ENCODE assay signal across 21 cellular contexts in genomic region chr14:56137842-56138241, GRCh38. TPM values are rescaled to one million over a fixed set of nuclear protein-coding genes. Genes with fewer than 3 reads are reported as not detected.
DNase-seq lines count a peak whose midpoint lies in the region; ATAC-seq and TF ChIP-seq lines count a peak whose summit lies in the region.
"Had no signal": no experiment of that assay in that cellular context is flagged by ENCODE, and none has a peak within 500 bp of the region (broad histone marks: within the 10 kb centered on the region; RNA-seq: fewer than 3 reads in every experiment).

No MANE protein-coding gene starts in this region.

- H2AFZ ChIP-seq in Loucy (ENCODE audit: low read length) (no peak overlapping the region), neural cell (ENCODE audit: low read depth, low read length) (no peak overlapping the region)

- no peaks in the 10 kb centered on the region for H3K9me2 ChIP-seq in Loucy (replicated peaks; ENCODE audit: low read depth, low read length)
- no peaks in the 10 kb centered on the region for H3K9me2 ChIP-seq in neural cell (ENCODE audit: insufficient read depth, low read length)

- peak overlapping the region in 1 of 2 donors; percentile 67 for H3K4me3 Mint-ChIP-seq in CD14-positive monocyte
- H3K4me3 Mint-ChIP-seq in naive thymus-derived CD8-positive, alpha-beta T cell, result no peak overlapping the region
- H3K4me3 Mint-ChIP-seq: activated CD4-positive, alpha-beta memory T cell treated with anti-CD3 and anti-CD28 coated beads, Interleukin-2, amount 10 ng/mL, durations not matched to agents 7 days and 5 days; activated T-cell treated with anti-CD3 and anti-CD28 coated beads, Interleukin-2, amount 50 U/mL, for 4 hours; naive thymus-derived CD4-positive, alpha-beta T cell had no signal

- POLR2A ChIA-PET in naive thymus-derived CD8-positive, alpha-beta T cell (lab: Charles Lee), result interaction anchor here (1.0 kb wide), 1 partner anchor 18 kb away, joined by 3 read pairs; no protein-coding TSS in a partner anchor

- peaks cover 67% of the 10 kb centered on the region for H3K4me1 Mint-ChIP-seq in CD14-positive monocyte
- H3K4me1 Mint-ChIP-seq in naive thymus-derived CD8-positive, alpha-beta T cell, result peaks cover 10 to 31% (median 22%) of the 10 kb centered on the region in 4 donors
- H3K4me1 Mint-ChIP-seq: activated CD4-positive, alpha-beta memory T cell treated with anti-CD3 and anti-CD28 coated beads, Interleukin-2, amount 10 ng/mL, durations not matched to agents 7 days and 5 days had no signal

- intact Hi-C loops in CD14-positive monocyte (cut with micrococcal nuclease), result no loop called here

- no peaks in the 10 kb centered on the region for H3K9me3 ChIP-seq in Loucy (ENCODE audit: insufficient read depth, low read depth, low read length)
- no peaks in the 10 kb centered on the region for H3K9me3 ChIP-seq in endocrine pancreas (ENCODE audit: control insufficient read depth, low read length)
- H3K9me3 ChIP-seq in neural cell (ENCODE audit: low read length), result no peaks in the 10 kb centered on the region
- H3K9me3 ChIP-seq: prostate gland, SJSA1 had no signal

- no peaks in the 10 kb centered on the region for H3K27me3 ChIP-seq in Loucy (ENCODE audit: insufficient read depth, low read length, poor library complexity, severe bottlenecking)
- no peaks in the 10 kb centered on the region for H3K27me3 ChIP-seq in endocrine pancreas (ENCODE audit: control insufficient read depth, insufficient read depth, low read length)
- no peaks in the 10 kb centered on the region for H3K27me3 ChIP-seq in neural cell (ENCODE audit: insufficient read depth, low read depth, low read length)
- H3K27me3 ChIP-seq: SJSA1 had no signal

- H3K27ac Mint-ChIP-seq in CD14-positive monocyte, result peak overlapping the region in 6 of 7 donors; percentile 38 to 79 (median 73)
- H3K27ac Mint-ChIP-seq in naive thymus-derived CD8-positive, alpha-beta T cell, result no peak overlapping the region
- H3K27ac Mint-ChIP-seq: activated CD4-positive, alpha-beta memory T cell treated with anti-CD3 and anti-CD28 coated beads, Interleukin-2, amount 10 ng/mL, durations not matched to agents 7 days and 5 days; naive thymus-derived CD4-positive, alpha-beta T cell had no signal

- H3F3A ChIP-seq in Loucy (ENCODE audit: low read depth) (no peaks in the 10 kb centered on the region), neural cell (ENCODE audit: insufficient read depth, low read length, poor library complexity, severe bottlenecking) (no peaks in the 10 kb centered on the region)

- H3K36me3 Mint-ChIP-seq in CD14-positive monocyte, result peaks cover 0 to 6% of the 10 kb centered on the region in 2 donors
- no peaks in the 10 kb centered on the region for H3K36me3 Mint-ChIP-seq in naive thymus-derived CD8-positive, alpha-beta T cell

- H3K36me3 ChIP-seq in Loucy (ENCODE audit: insufficient read depth, low read length), result peaks cover 6% of the 10 kb centered on the region; the same call in 1 of the 2 replicates
- no peaks in the 10 kb centered on the region for H3K36me3 ChIP-seq in endocrine pancreas (ENCODE audit: control insufficient read depth, insufficient read depth, low read length)
- H3K36me3 ChIP-seq in neural cell (ENCODE audit: insufficient read depth, low read length), result no peaks in the 10 kb centered on the region
- H3K36me3 ChIP-seq: prostate gland, SJSA1 had no signal

- H3K4me2 ChIP-seq in Loucy (ENCODE audit: low read depth, low read length, poor library complexity, severe bottlenecking) (peak overlapping the region; percentile 36), neural cell (ENCODE audit: low read length) (no peak overlapping the region)
- H3K4me2 ChIP-seq: KMS-11, smooth muscle cell had no signal

- TF ChIP-seq CTCF in CD14-positive monocyte (IDR thresholded peaks at IDR 0.05) (no peak), Loucy (conservative IDR thresholded peaks at IDR 0.05; ENCODE audit: low read length) (no peak), neural cell (IDR thresholded peaks at IDR 0.05; ENCODE audit: poor library complexity, severe bottlenecking) (no peak)

- peaks cover 100% of the 10 kb centered on the region for H4K20me1 ChIP-seq in Loucy (ENCODE audit: insufficient read depth, low read length, poor library complexity, severe bottlenecking)
- H4K20me1 ChIP-seq in neural cell (ENCODE audit: insufficient read depth), result no peaks in the 10 kb centered on the region

- TF ChIP-seq RAD21 in neural cell (conservative IDR thresholded peaks at IDR 0.05), result no peak

- ATAC-seq in HG02798 (IDR thresholded peaks at IDR 0.05; ENCODE audit: poor library complexity, unreplicated experiment) (no peak), GM19395 (IDR thresholded peaks at IDR 0.05; ENCODE audit: unreplicated experiment) (no peak), GM19023 (IDR thresholded peaks at IDR 0.05; ENCODE audit: unreplicated experiment) (no peak)
- no peak for ATAC-seq in naive thymus-derived CD8-positive, alpha-beta T cell
- ATAC-seq: activated T-cell treated with anti-CD3 and anti-CD28 coated beads, Interleukin-2, amount 50 U/mL, for 4 hours; Panc1 had no signal

- H3K9ac ChIP-seq in Loucy (ENCODE audit: low read depth, low read length, poor library complexity, severe bottlenecking) (no peak overlapping the region), endocrine pancreas (ENCODE audit: control insufficient read depth, insufficient read depth, low read length) (no peak overlapping the region), neural cell (ENCODE audit: low read length) (no peak overlapping the region)
- H3K9ac ChIP-seq: KMS-11 had no signal

- H3K4me1 ChIP-seq in Loucy (ENCODE audit: insufficient read depth, low read length, poor library complexity, severe bottlenecking) (peaks cover 87% of the 10 kb centered on the region), endocrine pancreas (ENCODE audit: control insufficient read depth, insufficient read depth, low read length) (peaks cover 12% of the 10 kb centered on the region)
- H3K4me1 ChIP-seq: prostate gland had no signal

- H3K4me3 ChIP-seq in Loucy (ENCODE audit: low read length, poor library complexity, severe bottlenecking) (no peak overlapping the region), endocrine pancreas (ENCODE audit: control insufficient read depth, insufficient read depth, low read length) (peak overlapping the region; percentile 42), neural cell (ENCODE audit: low read length) (peak overlapping the region; percentile 52)
- H3K4me3 ChIP-seq: prostate gland, SJSA1, smooth muscle cell had no signal

- DNase-seq in CD14-positive monocyte (ENCODE audit: low spot score), result no peak
- no peak for DNase-seq in naive thymus-derived CD8-positive, alpha-beta T cell
- DNase-seq: activated CD4-positive, alpha-beta memory T cell treated with anti-CD3 and anti-CD28 coated beads, Interleukin-2, amount 10 ng/mL, durations not matched to agents 7 days and 5 days; activated naive CD4-positive, alpha-beta T cell treated with anti-CD3 and anti-CD28 coated beads, Interleukin-2, amount 50 U/mL, for 16 hours; activated T-cell treated with anti-CD3 and anti-CD28 coated beads, Interleukin-2, amount 50 U/mL, for 4 hours; mammary epithelial cell; naive thymus-derived CD4-positive, alpha-beta T cell; NCI-H1105; NCI-H2107; stimulated activated CD4-positive, alpha-beta T cell treated with anti-CD3 and anti-CD28 coated beads, Interleukin-4, amount 100 ng/mL, for 24 hours had no signal

- no peaks in the 10 kb centered on the region for H3K27me3 Mint-ChIP-seq in CD14-positive monocyte (ENCODE audit: low read depth in 3 of 3)
- peaks cover 0 to 30% (median 8%) of the 10 kb centered on the region in 5 donors for H3K27me3 Mint-ChIP-seq in naive thymus-derived CD8-positive, alpha-beta T cell

- H3K9me3 Mint-ChIP-seq in CD14-positive monocyte, result no peaks in the 10 kb centered on the region
- H3K9me3 Mint-ChIP-seq in naive thymus-derived CD8-positive, alpha-beta T cell, result no peaks in the 10 kb centered on the region
- H3K9me3 Mint-ChIP-seq: activated CD4-positive, alpha-beta memory T cell treated with anti-CD3 and anti-CD28 coated beads, Interleukin-2, amount 10 ng/mL, durations not matched to agents 7 days and 5 days; activated T-cell treated with anti-CD3 and anti-CD28 coated beads, Interleukin-2, amount 50 U/mL, for 4 hours; naive thymus-derived CD4-positive, alpha-beta T cell had no signal

- no peak for TF ChIP-seq EP300 in neural cell (conservative IDR thresholded peaks at IDR 0.05; ENCODE audit: poor library complexity, severe bottlenecking)

- H3K79me2 ChIP-seq in Loucy (ENCODE audit: insufficient read depth, low read length) (peaks cover 100% of the 10 kb centered on the region), neural cell (replicated peaks; ENCODE audit: insufficient read depth, low read length) (peaks cover 92% of the 10 kb centered on the region)

- no peak overlapping the region for H3K27ac ChIP-seq in neural cell (ENCODE audit: low read length)
- H3K27ac ChIP-seq: KMS-11, prostate gland, SJSA1 had no signal

TF ChIP-seq in neural cell, 6 proteins besides CTCF, POLR2A, EP300 and RAD21 (continues in another document):
- TF ChIP-seq REST (IDR thresholded peaks at IDR 0.05; ENCODE audit: borderline replicate concordance) (no peak), MXI1 (conservative IDR thresholded peaks at IDR 0.05; ENCODE audit: poor library complexity, severe bottlenecking) (no peak)

RNA-seq across cellular contexts. Expression of gene PELI2, which starts 19.6 kb away (rescaled TPM):
- polyA plus RNA-seq in CD14-positive monocyte (10 to 100 TPM; 10.1 to 12.5 TPM), neural cell (4.5 and 5.3 TPM in 2 replicates)
- polyA minus RNA-seq in neural cell, result 14.1 and 14.9 TPM in 2 replicates
- 10 to 100 TPM; 13.1 to 14.1 TPM for total RNA-seq in naive thymus-derived CD8-positive, alpha-beta T cell
- 1 to 10 TPM in 2 of 3 donors, under 1 TPM in 1; 0.91 to 1.9 (median 1.0) TPM for polyA plus RNA-seq in naive thymus-derived CD8-positive, alpha-beta T cell
- polyA plus RNA-seq: mammary epithelial cell had no signal

Comparison
In these comparisons a context has a peak if more than half of its experiments do, and no peak if none do; other contexts are left out.
1. H3K27ac Mint-ChIP-seq: peak in CD14-positive monocyte (6 of 7); none in naive thymus-derived CD8-positive, alpha-beta T cell (0 of 10).